In the genomic region with DNA sequence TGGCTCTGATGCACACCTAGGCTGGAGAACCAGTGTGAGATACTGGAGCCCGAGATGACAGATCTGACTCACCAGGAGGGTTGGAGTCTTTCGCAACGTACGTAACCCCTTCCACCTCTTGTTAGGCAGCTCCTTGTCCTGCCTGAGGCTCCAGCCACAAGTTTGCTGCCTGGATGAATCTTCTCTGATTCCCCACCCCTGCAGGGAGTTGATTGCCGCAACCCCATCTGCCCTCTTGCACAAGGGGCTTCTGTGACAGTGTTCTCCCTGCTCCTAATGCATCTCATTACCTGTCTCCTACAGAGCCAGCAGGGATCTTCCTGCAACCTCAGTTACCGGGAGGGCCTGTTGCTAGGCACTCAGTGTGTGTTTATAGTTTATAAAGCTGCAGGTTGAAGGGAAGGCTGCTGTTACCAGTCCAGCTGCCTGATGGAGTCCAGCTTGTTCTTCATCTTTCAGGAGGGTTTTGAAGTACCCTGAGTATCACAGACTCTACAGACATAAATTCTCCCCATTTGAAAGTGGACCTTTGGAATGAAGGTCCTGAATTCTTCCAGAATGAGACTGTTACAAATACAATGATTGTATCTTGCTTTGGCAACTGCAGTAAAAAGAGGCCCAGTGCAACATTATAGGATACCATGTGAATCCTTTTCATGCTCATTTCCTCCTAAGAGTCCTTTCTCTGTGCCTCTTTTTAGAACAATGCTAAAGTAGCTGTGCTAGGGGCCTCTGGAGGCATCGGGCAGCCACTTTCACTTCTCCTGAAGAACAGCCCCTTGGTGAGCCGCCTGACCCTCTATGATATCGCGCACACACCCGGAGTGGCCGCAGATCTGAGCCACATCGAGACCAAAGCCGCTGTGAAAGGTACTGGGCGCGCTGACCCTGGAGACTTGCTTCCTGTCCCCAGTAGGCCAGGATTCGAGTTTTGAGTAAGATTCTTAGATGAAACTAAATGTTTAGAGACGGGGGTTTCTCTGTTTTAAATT, we compare ENCODE assay signal across 9 cellular contexts. TPM values are rescaled to one million over a fixed set of nuclear protein-coding genes. Genes with fewer than 3 reads are reported as not detected.
A peak's percentile ranks its signal among the peaks of the same experiment; 100 is the strongest.
DNase-seq lines count a peak whose midpoint lies in the region; ATAC-seq and TF ChIP-seq lines count a peak whose summit lies in the region.
"Had no signal": no experiment of that assay in that cellular context is flagged by ENCODE, and none has a peak within 500 bp of the region (broad histone marks: within the 10 kb centered on the region; RNA-seq: fewer than 3 reads in every experiment).

No MANE protein-coding gene starts in this region.

- intact Hi-C loops in MCF 10A (cut with micrococcal nuclease), result no loop called here

- peak overlapping the region; percentile 35 for H3K27ac Mint-ChIP-seq in MCF 10A (ENCODE audit: low read depth, unreplicated experiment)

- ATAC-seq in GM18870 (IDR thresholded peaks at IDR 0.05; ENCODE audit: unreplicated experiment) (no peak), GM21367 (IDR thresholded peaks at IDR 0.05; ENCODE audit: unreplicated experiment) (no peak)

- TF ChIP-seq RAD21 in liver (IDR thresholded peaks at IDR 0.05), result no peak

- no peaks in the 10 kb centered on the region for H3K27me3 ChIP-seq in liver (ENCODE audit: control insufficient read depth in 4 of 4, insufficient read depth in 4 of 4, low read length in 3 of 4)

- no peak overlapping the region for H3K9ac ChIP-seq in liver (ENCODE audit: low read depth in 1 of 2, low read length in 2 of 2)
- H3K9ac ChIP-seq: KMS-11 had no signal

- DNase-seq in COR-L47 (lab: John Stamatoyannopoulos, UW) (peak; percentile 82), NCI-H128 (lab: John Stamatoyannopoulos, UW; ENCODE audit: unreplicated experiment) (peak; percentile 57), MCF 10A (ENCODE audit: unreplicated experiment) (peak; percentile 96), GM10248 (ENCODE audit: extremely low spot score) (no peak)
- no peak for DNase-seq in stimulated activated CD4-positive, alpha-beta T cell treated with anti-CD3 and anti-CD28 coated beads, Interleukin-4, amount 100 ng/mL, for 4 hours

- peaks cover 26% of the 10 kb centered on the region for H3K4me1 Mint-ChIP-seq in MCF 10A (ENCODE audit: insufficient read depth, unreplicated experiment)

- no peaks in the 10 kb centered on the region for H3K9me3 ChIP-seq in liver (ENCODE audit: control insufficient read depth in 4 of 4, low read length in 3 of 4)

- H3K27ac ChIP-seq in liver (ENCODE audit: low read depth in 1 of 2, low read length in 2 of 2), result peak overlapping the region; percentile 9 to 70
- H3K27ac ChIP-seq: KMS-11 had no signal

- CTCF ChIA-PET in MCF 10A (lab: Yijun Ruan, JAX) (interaction anchor here (0.5 to 2.3 kb wide), 6 partner anchors 74 to 1699 kb away, joined by 3 to 11 read pairs (median 3); no protein-coding TSS in a partner anchor), GM10248 (lab: Yijun Ruan, JAX) (interaction anchor here (1.1 to 1.4 kb wide), 3 partner anchors 10 to 16 kb away, joined by 3 to 4 read pairs (median 3); no protein-coding TSS in a partner anchor)

- BruUV-seq in MCF 10A (replicated peaks; lab: Mats Ljungman, UMichigan), result no TSS peak

- TF ChIP-seq CTCF in MCF 10A (IDR thresholded peaks at IDR 0.05; ENCODE audit: unreplicated experiment), result no peak
- TF ChIP-seq CTCF in liver (IDR thresholded peaks at IDR 0.05; ENCODE audit: low read depth, low read length, missing input control), result no peak
- no peak for TF ChIP-seq CTCF in GM10248 (IDR thresholded peaks at IDR 0.05; ENCODE audit: control extremely low read depth, extremely low read depth, low read depth, missing control alignments)

- H3K27me3 Mint-ChIP-seq in MCF 10A (ENCODE audit: insufficient read depth, unreplicated experiment), result no peaks in the 10 kb centered on the region

- H3K4me3 ChIP-seq in liver (ENCODE audit: low read depth in 1 of 3, low read length in 3 of 3), result no peak overlapping the region

- peaks cover 79% of the 10 kb centered on the region for H3K36me3 Mint-ChIP-seq in MCF 10A (ENCODE audit: insufficient read depth, unreplicated experiment)

- H3K36me3 ChIP-seq in liver (ENCODE audit: control insufficient read depth in 4 of 4, insufficient read depth in 3 of 4, low read depth in 1 of 4, low read length in 3 of 4), result peaks cover 0 to 26% (median 9%) of the 10 kb centered on the region in 4 donors

- WGBS in liver, result 82% methylated on average over 18 of the region's 18 CpGs

- POLR2A ChIA-PET in MCF 10A (lab: Yijun Ruan, JAX) (interaction anchor here (0.7 to 2.8 kb wide), 12 partner anchors 9 to 303 kb away, joined by 3 to 16 read pairs (median 4); no protein-coding TSS in a partner anchor), GM10248 (lab: Yijun Ruan, JAX) (no interaction called here)

- no peak overlapping the region for H3K4me3 Mint-ChIP-seq in MCF 10A (ENCODE audit: unreplicated experiment)

- H3K4me1 ChIP-seq in liver (ENCODE audit: control insufficient read depth in 4 of 4, insufficient read depth in 4 of 4, low read length in 3 of 4), result peaks cover 12 to 33% (median 21%) of the 10 kb centered on the region in 4 donors

- no peaks in the 10 kb centered on the region for H3K9me3 Mint-ChIP-seq in MCF 10A (ENCODE audit: unreplicated experiment)

TF ChIP-seq in liver, 16 proteins besides CTCF, POLR2A, EP300 and RAD21:
- TF ChIP-seq NR2F2 (IDR thresholded peaks at IDR 0.05) (no peak), JUND (IDR thresholded peaks at IDR 0.05) (no peak), GABPA (IDR thresholded peaks at IDR 0.05 in 1 of 2, conservative IDR thresholded peaks at IDR 0.05 in 1 of 2) (no peak), EGR1 (IDR thresholded peaks at IDR 0.05; ENCODE audit: low read depth in 2 of 2) (no peak), FOXA2 (IDR thresholded peaks at IDR 0.05) (no peak), TAF1 (conservative IDR thresholded peaks at IDR 0.05) (no peak), FOXA1 (IDR thresholded peaks at IDR 0.05) (no peak), HNF4G (IDR thresholded peaks at IDR 0.05) (no peak), SP1 (IDR thresholded peaks at IDR 0.05) (no peak)
- TF ChIP-seq, protein P1, sequence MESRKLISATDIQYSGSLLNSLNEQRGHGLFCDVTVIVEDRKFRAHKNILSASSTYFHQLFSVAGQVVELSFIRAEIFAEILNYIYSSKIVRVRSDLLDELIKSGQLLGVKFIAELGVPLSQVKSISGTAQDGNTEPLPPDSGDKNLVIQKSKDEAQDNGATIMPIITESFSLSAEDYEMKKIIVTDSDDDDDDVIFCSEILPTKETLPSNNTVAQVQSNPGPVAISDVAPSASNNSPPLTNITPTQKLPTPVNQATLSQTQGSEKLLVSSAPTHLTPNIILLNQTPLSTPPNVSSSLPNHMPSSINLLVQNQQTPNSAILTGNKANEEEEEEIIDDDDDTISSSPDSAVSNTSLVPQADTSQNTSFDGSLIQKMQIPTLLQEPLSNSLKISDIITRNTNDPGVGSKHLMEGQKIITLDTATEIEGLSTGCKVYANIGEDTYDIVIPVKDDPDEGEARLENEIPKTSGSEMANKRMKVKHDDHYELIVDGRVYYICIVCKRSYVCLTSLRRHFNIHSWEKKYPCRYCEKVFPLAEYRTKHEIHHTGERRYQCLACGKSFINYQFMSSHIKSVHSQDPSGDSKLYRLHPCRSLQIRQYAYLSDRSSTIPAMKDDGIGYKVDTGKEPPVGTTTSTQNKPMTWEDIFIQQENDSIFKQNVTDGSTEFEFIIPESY (IDR thresholded peaks at IDR 0.05), result no peak
- TF ChIP-seq, protein P2, sequence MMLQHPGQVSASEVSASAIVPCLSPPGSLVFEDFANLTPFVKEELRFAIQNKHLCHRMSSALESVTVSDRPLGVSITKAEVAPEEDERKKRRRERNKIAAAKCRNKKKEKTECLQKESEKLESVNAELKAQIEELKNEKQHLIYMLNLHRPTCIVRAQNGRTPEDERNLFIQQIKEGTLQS (IDR thresholded peaks at IDR 0.05), result no peak
- TF ChIP-seq, protein P3, sequence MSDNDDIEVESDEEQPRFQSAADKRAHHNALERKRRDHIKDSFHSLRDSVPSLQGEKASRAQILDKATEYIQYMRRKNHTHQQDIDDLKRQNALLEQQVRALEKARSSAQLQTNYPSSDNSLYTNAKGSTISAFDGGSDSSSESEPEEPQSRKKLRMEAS (IDR thresholded peaks at IDR 0.05), result no peak
- TF ChIP-seq, protein P4, sequence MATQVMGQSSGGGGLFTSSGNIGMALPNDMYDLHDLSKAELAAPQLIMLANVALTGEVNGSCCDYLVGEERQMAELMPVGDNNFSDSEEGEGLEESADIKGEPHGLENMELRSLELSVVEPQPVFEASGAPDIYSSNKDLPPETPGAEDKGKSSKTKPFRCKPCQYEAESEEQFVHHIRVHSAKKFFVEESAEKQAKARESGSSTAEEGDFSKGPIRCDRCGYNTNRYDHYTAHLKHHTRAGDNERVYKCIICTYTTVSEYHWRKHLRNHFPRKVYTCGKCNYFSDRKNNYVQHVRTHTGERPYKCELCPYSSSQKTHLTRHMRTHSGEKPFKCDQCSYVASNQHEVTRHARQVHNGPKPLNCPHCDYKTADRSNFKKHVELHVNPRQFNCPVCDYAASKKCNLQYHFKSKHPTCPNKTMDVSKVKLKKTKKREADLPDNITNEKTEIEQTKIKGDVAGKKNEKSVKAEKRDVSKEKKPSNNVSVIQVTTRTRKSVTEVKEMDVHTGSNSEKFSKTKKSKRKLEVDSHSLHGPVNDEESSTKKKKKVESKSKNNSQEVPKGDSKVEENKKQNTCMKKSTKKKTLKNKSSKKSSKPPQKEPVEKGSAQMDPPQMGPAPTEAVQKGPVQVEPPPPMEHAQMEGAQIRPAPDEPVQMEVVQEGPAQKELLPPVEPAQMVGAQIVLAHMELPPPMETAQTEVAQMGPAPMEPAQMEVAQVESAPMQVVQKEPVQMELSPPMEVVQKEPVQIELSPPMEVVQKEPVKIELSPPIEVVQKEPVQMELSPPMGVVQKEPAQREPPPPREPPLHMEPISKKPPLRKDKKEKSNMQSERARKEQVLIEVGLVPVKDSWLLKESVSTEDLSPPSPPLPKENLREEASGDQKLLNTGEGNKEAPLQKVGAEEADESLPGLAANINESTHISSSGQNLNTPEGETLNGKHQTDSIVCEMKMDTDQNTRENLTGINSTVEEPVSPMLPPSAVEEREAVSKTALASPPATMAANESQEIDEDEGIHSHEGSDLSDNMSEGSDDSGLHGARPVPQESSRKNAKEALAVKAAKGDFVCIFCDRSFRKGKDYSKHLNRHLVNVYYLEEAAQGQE (IDR thresholded peaks at IDR 0.05), result no peak

RNA-seq across cellular contexts. Expression of a gene that starts 6.5 kb away (rescaled TPM):
- total RNA-seq in MCF 10A (2022), result 278 and 328 TPM in 2 replicates
- total RNA-seq in liver, result 10 to 100 TPM; 33.6 to 84.7 TPM
- 100 to 1,000 TPM; 241 to 275 TPM for polyA plus RNA-seq in liver

RNA-seq across cellular contexts. Expression of a gene that starts 6.6 kb away (rescaled TPM):
- total RNA-seq in MCF 10A (2022) (49.3 and 79.7 TPM in 2 replicates), liver (10 to 100 TPM; 16.7 to 17.6 TPM)
- polyA plus RNA-seq in liver, result 10 to 100 TPM; 16.4 to 27.5 TPM

Comparison
In these comparisons a context has a peak if more than half of its experiments do, and no peak if none do; other contexts are left out.
1. DNase-seq: peak in COR-L47 (single experiment), NCI-H128 (single experiment) and MCF 10A (single experiment); none in stimulated activated CD4-positive, alpha-beta T cell treated with anti-CD3 and anti-CD28 coated beads, Interleukin-4, amount 100 ng/mL, for 4 hours (0 of 2) and GM10248 (single experiment).